In the genomic region with DNA sequence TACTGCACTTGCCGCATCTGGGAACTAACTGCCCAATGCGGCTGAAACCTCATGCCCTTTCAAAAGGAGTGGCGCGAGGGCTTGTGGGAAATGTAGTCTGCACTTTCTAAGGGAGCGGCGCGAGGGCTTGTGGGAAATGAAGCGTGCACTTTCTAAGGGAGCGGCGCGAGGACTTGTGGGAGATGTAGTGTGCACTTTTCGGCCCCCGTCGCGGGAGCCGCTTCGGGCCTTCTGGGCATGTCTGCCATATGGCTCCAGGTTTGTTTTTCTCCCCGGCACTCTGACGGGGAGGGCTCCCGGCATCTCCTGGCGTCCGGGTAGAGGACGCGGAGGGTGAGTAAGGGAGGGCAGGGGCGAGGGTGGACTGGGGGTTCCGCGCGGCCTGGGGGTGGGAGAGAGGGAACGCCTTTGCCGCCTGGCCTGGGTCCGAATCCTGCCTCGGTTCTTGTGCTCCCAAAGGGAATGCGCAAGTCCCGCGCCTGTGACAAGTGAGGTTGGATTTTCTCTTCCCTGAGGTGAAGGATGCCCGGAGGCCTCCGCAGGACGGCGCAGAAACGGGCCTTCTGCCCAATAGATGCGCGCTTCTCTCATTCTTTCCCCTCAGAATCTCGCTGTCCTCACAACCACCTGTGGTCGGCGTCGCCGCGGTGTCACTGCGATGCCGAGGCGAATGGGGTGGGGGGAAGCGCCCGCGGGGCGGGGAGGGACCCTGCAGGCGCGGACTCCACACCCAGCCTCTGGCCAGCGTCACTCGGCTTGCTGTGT, we compare ENCODE assay signal across 8 cellular contexts. TPM values are rescaled to one million over a fixed set of nuclear protein-coding genes. Genes with fewer than 3 reads are reported as not detected.
DNase-seq lines count a peak whose midpoint lies in the region; ATAC-seq and TF ChIP-seq lines count a peak whose summit lies in the region.

A gene (plus strand): TSS at position 180 of the 765 bp plus-strand sequence. CDS start 2,281 bp downstream, outside the sequence.

- ATAC-seq in HG03460 (IDR thresholded peaks at IDR 0.05; ENCODE audit: unreplicated experiment) (peak; percentile 97), left colon (peak; percentile 98)

- peak within 1 kb of the TSS; percentile 87 for H3K27ac ChIP-seq in colonic mucosa

- DNase-seq in BE2C = peak; percentile 90
- DNase-seq in GM19240 (ENCODE audit: insufficient read length, low spot score) = peak; percentile 45
- peak; percentile 88 to 92 for DNase-seq in NCI-H526 (lab: John Stamatoyannopoulos, UW)
- DNase-seq in activated CD4-positive, alpha-beta T cell treated with anti-CD3 and anti-CD28 coated beads for 48 hours = peak; percentile 93
- DNase-seq in colonic mucosa = peak; percentile 96
- peak; percentile 95 to 97 for DNase-seq in left colon
- peak; percentile 92 for DNase-seq in stimulated activated CD4-positive, alpha-beta T cell treated with anti-CD3 and anti-CD28 coated beads, Interleukin-1b, Interleukin-23, amount 100 ng/mL, for 48 hours

- H3K4me3 ChIP-seq in BE2C (ENCODE audit: low read depth, low read length) (peak within 1 kb of the TSS; percentile 71), colonic mucosa (peak within 1 kb of the TSS; percentile 90)

- H3K9me3 ChIP-seq in BE2C = no peaks in the 10 kb centered on the region
- no peaks in the 10 kb centered on the region for H3K9me3 ChIP-seq in colonic mucosa

- H3K36me3 ChIP-seq in BE2C (peaks cover 25% of the 10 kb centered on the region), colonic mucosa (no peaks in the 10 kb centered on the region)

- intact Hi-C loops in colonic mucosa (cut with DNase I) (loop anchor here (5.0 to 10.0 kb wide), 3 partner anchors 80 to 240 kb away; a partner anchor contains a TSS), left colon (cut with DNase I, micrococcal nuclease) (loop anchor here in 1 of 2 donors (5.0 kb wide), 1 partner anchor 82 kb away; a partner anchor contains a TSS)

- H3K27me3 ChIP-seq in BE2C (no peaks in the 10 kb centered on the region), colonic mucosa (no peaks in the 10 kb centered on the region)

- peak within 1 kb of the TSS; percentile 76 to 88 for H3K9ac ChIP-seq in colonic mucosa (ENCODE audit: low read depth in 2 of 2, low read length in 2 of 2)

- H3K4me1 ChIP-seq in BE2C (no peaks in the 10 kb centered on the region), colonic mucosa (no peaks in the 10 kb centered on the region)

- no peak for TF ChIP-seq CTCF in BE2C (IDR thresholded peaks at IDR 0.05; ENCODE audit: low read depth, low read length)
- TF ChIP-seq CTCF in colonic mucosa (IDR thresholded peaks at IDR 0.05) = no peak

RNA-seq across cellular contexts. Expression of the gene that starts here (rescaled TPM):
- polyA plus RNA-seq in BE2C (2012; ENCODE audit: insufficient read depth, insufficient read length, low read depth) = 8.5 TPM
- total RNA-seq in colonic mucosa = 1 to 10 TPM; 8.3 to 9.1 TPM
- 1 to 10 TPM; 8.8 TPM for total RNA-seq in left colon

Comparison
In these comparisons a context has a peak if more than half of its experiments do, and no peak if none do; other contexts are left out.
1. Peak in every context shown above with its lines: DNase-seq, ATAC-seq, H3K4me3 ChIP-seq and H3K27ac ChIP-seq.
2. DNase-seq: peak in every context shown above with its lines; median percentile 96 in colonic mucosa; 96 in left colon; 93 in activated CD4-positive, alpha-beta T cell treated with anti-CD3 and anti-CD28 coated beads for 48 hours; 92 in stimulated activated CD4-positive, alpha-beta T cell treated with anti-CD3 and anti-CD28 coated beads, Interleukin-1b, Interleukin-23, amount 100 ng/mL, for 48 hours; 90 in BE2C; 90 in NCI-H526; 45 in GM19240.